ENCODE assay signal across 8 cellular contexts in the genomic region with DNA sequence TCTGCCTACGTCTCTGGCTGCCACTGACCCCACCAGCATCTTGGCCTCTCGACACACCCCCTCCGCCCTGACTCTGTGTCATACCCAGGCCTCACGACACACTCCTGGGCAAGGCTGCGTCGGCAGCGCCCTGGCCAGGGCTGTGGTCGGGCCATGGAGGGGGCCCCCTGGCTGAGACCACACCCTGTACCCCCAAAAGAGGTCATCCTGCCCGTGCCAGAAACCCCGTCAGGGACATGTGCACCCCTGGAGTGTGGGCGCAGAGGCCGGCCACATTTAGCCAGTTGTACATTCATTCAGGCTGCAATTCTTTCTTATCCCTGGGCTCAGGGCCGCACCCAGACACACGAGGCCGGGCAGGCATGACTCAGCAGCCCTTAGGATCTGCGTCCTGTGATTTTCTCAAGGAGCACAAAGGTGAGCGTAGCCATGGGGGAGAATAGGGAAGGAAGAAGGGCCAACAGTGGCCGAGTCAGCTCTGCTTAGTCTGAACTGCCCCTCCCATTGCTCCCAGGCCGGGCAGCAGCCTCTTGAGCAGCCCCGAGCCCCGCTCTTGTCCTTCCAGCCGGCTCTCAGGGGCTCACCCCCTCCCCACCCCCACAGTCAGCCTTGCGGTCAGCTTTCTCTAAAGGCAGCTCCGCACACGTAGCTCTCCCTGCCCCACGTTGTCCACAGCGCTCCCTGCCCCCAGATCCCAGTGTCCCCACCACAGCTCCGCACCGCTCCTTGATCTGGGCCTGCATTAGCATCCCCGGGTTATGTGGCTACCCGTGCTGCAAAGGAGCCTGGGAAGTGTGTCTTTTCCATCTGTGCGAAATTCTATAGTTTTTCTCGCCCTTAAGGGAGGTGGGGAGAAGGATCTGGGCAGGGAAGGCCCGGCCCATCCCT. TPM values are rescaled to one million over a fixed set of nuclear protein-coding genes. Genes with fewer than 3 reads are reported as not detected.
DNase-seq lines count a peak whose midpoint lies in the region; ATAC-seq and TF ChIP-seq lines count a peak whose summit lies in the region.

No MANE protein-coding gene starts in this region.

- TF ChIP-seq EP300 in transverse colon (IDR thresholded peaks at IDR 0.05; ENCODE audit: low read depth), result no peak

- 67% methylated on average over 34 of the region's 34 CpGs; no CpG with 5 or more reads in 1 of the 2 donors for WGBS in transverse colon (ENCODE audit: low coverage in 1 of 2), 2 donors

- DNase-seq in NCI-H2227 (lab: John Stamatoyannopoulos, UW; ENCODE audit: unreplicated experiment) (peak; percentile 39), NCI-H2227 treated with DMSO at 0.1 percent for 48 hours (lab: John Stamatoyannopoulos, UW) (no peak), astrocyte of the spinal cord (ENCODE audit: low read depth, low spot score) (peak; percentile 79), kidney epithelial cell (ENCODE audit: low read depth) (peak; percentile 67), transverse colon (peak; percentile 82), NCI-H187 (lab: John Stamatoyannopoulos, UW) (no peak)

- no peaks in the 10 kb centered on the region for H3K9me3 ChIP-seq in transverse colon

- H3K4me3 ChIP-seq in astrocyte of the spinal cord (ENCODE audit: low read depth, low read length) (no peak overlapping the region), kidney epithelial cell (ENCODE audit: low read depth, low read length) (no peak overlapping the region), transverse colon (no peak overlapping the region)

- H3K27me3 ChIP-seq in kidney epithelial cell (ENCODE audit: control insufficient read depth, insufficient read depth, low read length) (no peaks in the 10 kb centered on the region), transverse colon (no peaks in the 10 kb centered on the region)

- TF ChIP-seq CTCF in astrocyte of the spinal cord (IDR thresholded peaks at IDR 0.05; ENCODE audit: low read depth, low read length), result no peak
- TF ChIP-seq CTCF in kidney epithelial cell (IDR thresholded peaks at IDR 0.05; ENCODE audit: insufficient read depth, low read length, poor library complexity, severe bottlenecking), result no peak
- TF ChIP-seq CTCF in transverse colon (IDR thresholded peaks at IDR 0.05), result no peak

- no peak for ATAC-seq in GM21723 (IDR thresholded peaks at IDR 0.05; ENCODE audit: unreplicated experiment)
- no peak for ATAC-seq in GM18861 (IDR thresholded peaks at IDR 0.05; ENCODE audit: unreplicated experiment)

- peak overlapping the region; percentile 44 to 65 (median 61) for H3K27ac ChIP-seq in transverse colon

- H3K36me3 ChIP-seq in kidney epithelial cell (ENCODE audit: control insufficient read depth, insufficient read depth, low read length), result no peaks in the 10 kb centered on the region
- H3K36me3 ChIP-seq in transverse colon, result peaks cover 0 to under 1% (median 0%) of the 10 kb centered on the region in 4 donors

- intact Hi-C loops in transverse colon (cut with DNase I; ENCODE audit: low total_unique reads), result no loop called here

- in situ Hi-C loops in astrocyte of the spinal cord (cut with HindIII; ENCODE audit: low sequenced_read_pairs), result no loop called here
- in situ Hi-C loops in transverse colon (cut with MboI; ENCODE audit: low pct_ligation_motif_present in 1 of 4, low pct_unique_long_range_greater_than_20kb in 1 of 4, low sequenced_read_pairs in 3 of 4), result no loop called here

- H3K4me1 ChIP-seq in transverse colon, result peaks cover 13 to 24% (median 16%) of the 10 kb centered on the region in 4 donors

- peak; percentile 11 for TF ChIP-seq POLR2A in transverse colon (IDR thresholded peaks at IDR 0.05)

RNA-seq across cellular contexts. Expression of a gene that starts 7.9 kb away (rescaled TPM):
- 27.9 and 28.4 TPM in 2 replicates for total RNA-seq in kidney epithelial cell
- total RNA-seq in transverse colon, result 10 to 100 TPM; 16.1 to 61.7 (median 19.6) TPM

RNA-seq across cellular contexts. Expression of a gene that starts 21.2 kb away (rescaled TPM):
- total RNA-seq in kidney epithelial cell (31.9 and 38.5 TPM in 2 replicates), transverse colon (10 to 100 TPM in 2 of 4 donors, 1 to 10 TPM in 2; 5.2 to 26.1 (median 11.1) TPM)

RNA-seq across cellular contexts. Expression of a gene that starts 49.3 kb away (rescaled TPM):
- 183 and 188 TPM in 2 replicates for total RNA-seq in kidney epithelial cell
- 100 to 1,000 TPM in 2 of 4 donors, 10 to 100 TPM in 2; 85.8 to 117 (median 103) TPM for total RNA-seq in transverse colon

Comparison
In these comparisons a context has a peak if more than half of its experiments do, and no peak if none do; other contexts are left out.
1. DNase-seq: peak in NCI-H2227 (single experiment), astrocyte of the spinal cord (single experiment), kidney epithelial cell (single experiment) and transverse colon (single experiment); none in NCI-H2227 treated with DMSO at 0.1 percent for 48 hours (single experiment) and NCI-H187 (0 of 2).